ENCODE assay signal across 15 cellular contexts in the genomic region with DNA sequence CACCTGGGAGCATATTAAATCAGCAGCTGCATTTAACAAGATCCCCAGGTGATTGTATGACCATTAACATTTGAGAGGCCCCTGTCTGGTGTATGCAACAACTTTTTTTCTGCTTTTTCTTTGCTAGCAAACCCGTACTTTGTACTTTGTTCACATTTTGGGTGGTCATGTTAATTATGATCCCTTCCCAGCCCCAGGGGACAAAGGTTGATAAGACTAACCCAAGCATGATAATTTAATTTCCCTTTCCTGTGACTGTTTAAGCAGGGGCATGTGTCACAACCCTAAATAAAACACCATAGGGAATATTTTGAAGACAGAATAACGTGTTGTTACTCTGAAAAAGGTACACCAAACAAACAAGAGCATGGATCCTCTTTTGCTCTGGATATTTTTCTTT.
DNase-seq lines count a peak whose midpoint lies in the region; ATAC-seq lines count a peak whose summit lies in the region.
"Had no signal": no experiment of that assay in that cellular context is flagged by ENCODE, and none has a peak within 500 bp of the region (broad histone marks: within the 10 kb centered on the region; RNA-seq: fewer than 3 reads in every experiment).

No MANE protein-coding gene starts in this region.

- intact Hi-C loops in Right ventricle myocardium inferior (cut with DNase I) = no loop called here

- peaks cover 13% of the 10 kb centered on the region for H3K4me1 ChIP-seq in BLaER1

- no peak for ATAC-seq in Right ventricle myocardium inferior

- peaks cover 5% of the 10 kb centered on the region for H3K9me3 ChIP-seq in BLaER1

- H3K4me2 ChIP-seq in BLaER1 = peak overlapping the region; percentile 72

- no peaks in the 10 kb centered on the region for H3K36me3 ChIP-seq in BLaER1

- no peaks in the 10 kb centered on the region for H3K27me3 ChIP-seq in BLaER1

- DNase-seq in HuH-7 (ENCODE audit: low spot score) (peak; percentile 2), NCI-H2171 treated with DMSO at 0.1 percent for 48 hours (lab: John Stamatoyannopoulos, UW) (peak; percentile 47), left kidney (ENCODE audit: low read depth, low spot score) (peak; percentile 26), T1000 (lab: John Stamatoyannopoulos, UW) (no peak), Right ventricle myocardium inferior (ENCODE audit: missing footprints) (no peak), glomerular visceral epithelial cell (ENCODE audit: extremely low spot score) (no peak)
- DNase-seq: CD8-positive, alpha-beta memory T cell; DMS79; HCEC 1CT; KBM-7; NCI-H1694 treated with DMSO at 0.1 percent for 48 hours; NK-92 treated with Interleukin-12 subunit alpha and Interleukin-12 subunit beta, amount 100 ng/mL, for 24 hours; OCI-M1; T-helper 9 cell had no signal

- no peak overlapping the region for H3K4me3 ChIP-seq in BLaER1

- H4K20me1 ChIP-seq in BLaER1 = no peaks in the 10 kb centered on the region

- H3K9ac ChIP-seq in BLaER1 = no peak overlapping the region

- 0 out of 2 replicates have a peak overlapping the region, but pooled peaks have one; percentile 29 for H3K27ac ChIP-seq in BLaER1

Comparison
In these comparisons a context has a peak if more than half of its experiments do, and no peak if none do; other contexts are left out.
1. DNase-seq: peak in HuH-7 (single experiment), NCI-H2171 treated with DMSO at 0.1 percent for 48 hours (single experiment) and left kidney (single experiment); none in T1000 (single experiment), Right ventricle myocardium inferior (single experiment) and glomerular visceral epithelial cell (single experiment).